ENCODE assay signal across 9 cellular contexts in genomic region chr12:124545508-124546418, GRCh38. TPM values are rescaled to one million over a fixed set of nuclear protein-coding genes. Genes with fewer than 3 reads are reported as not detected.
A peak's percentile ranks its signal among the peaks of the same experiment; 100 is the strongest.
DNase-seq lines count a peak whose midpoint lies in the region; ATAC-seq and TF ChIP-seq lines count a peak whose summit lies in the region.
"Had no signal": no experiment of that assay in that cellular context is flagged by ENCODE, and none has a peak within 500 bp of the region (broad histone marks: within the 10 kb centered on the region; RNA-seq: fewer than 3 reads in every experiment).

No MANE protein-coding gene starts in this region.

- H3K9me3 ChIP-seq in endodermal cell (ENCODE audit: control insufficient read depth, low read length): no peaks in the 10 kb centered on the region
- H3K9me3 ChIP-seq in BE2C: no peaks in the 10 kb centered on the region

- WGBS in endodermal cell (ENCODE audit: insufficient coverage in 1 of 2, insufficient read length in 1 of 2), 2 experiments: 93 to 94% methylated on average over 14 to 26 of the region's 26 CpGs

- H3K4me1 Mint-ChIP-seq in endodermal cell (peaks cover 20% of the 10 kb centered on the region), mesothelial cell of epicardium (peaks cover 53% of the 10 kb centered on the region)

- peaks cover 6% of the 10 kb centered on the region for H3K4me1 ChIP-seq in endodermal cell (ENCODE audit: control insufficient read depth, insufficient read depth, low read length)
- H3K4me1 ChIP-seq in BE2C: peaks cover 52% of the 10 kb centered on the region

- ATAC-seq in GM18909 (IDR thresholded peaks at IDR 0.05; ENCODE audit: poor library complexity, unreplicated experiment) (peak; percentile 84), HG02870 (IDR thresholded peaks at IDR 0.05; ENCODE audit: unreplicated experiment) (peak; percentile 87)

- H3K4me3 Mint-ChIP-seq in endodermal cell (no peak overlapping the region), mesothelial cell of epicardium (no peak overlapping the region)
- H3K4me3 Mint-ChIP-seq: neural crest cell had no signal

- TF ChIP-seq CTCF in endodermal cell (conservative IDR thresholded peaks at IDR 0.05) (no peak), BE2C (IDR thresholded peaks at IDR 0.05; ENCODE audit: low read depth, low read length) (no peak), mesothelial cell of epicardium (IDR thresholded peaks at IDR 0.05; ENCODE audit: unreplicated experiment) (no peak)

- DNase-seq in RPMI8226: peak; percentile 25
- DNase-seq in endodermal cell: no peak
- peak; percentile 12 to 20 for DNase-seq in stimulated activated CD8-positive, alpha-beta memory T cell treated with anti-CD3 and anti-CD28 coated beads, Interleukin-7, amount 100 ng/mL, for 4 hours (ENCODE audit: low read depth in 2 of 2)
- no peak for DNase-seq in DMS79 treated with DMSO at 0.1 percent for 48 hours (lab: John Stamatoyannopoulos, UW)
- DNase-seq in BE2C: no peak
- DNase-seq in mesothelial cell of epicardium (ENCODE audit: low spot score in 2 of 2, unreplicated experiment in 2 of 2): no peak

- H3K27ac ChIP-seq in endodermal cell (ENCODE audit: low read depth, low read length): no peak overlapping the region

- H3K27ac Mint-ChIP-seq in endodermal cell (peak overlapping the region; percentile 58), mesothelial cell of epicardium (no peak overlapping the region)

- H3K9ac ChIP-seq in endodermal cell (ENCODE audit: extremely low read depth, low read length, poor library complexity, severe bottlenecking): no peak overlapping the region

- peaks cover 11% of the 10 kb centered on the region for H3K36me3 Mint-ChIP-seq in endodermal cell (ENCODE audit: low read depth)
- H3K36me3 Mint-ChIP-seq in mesothelial cell of epicardium: no peaks in the 10 kb centered on the region

- H3K27me3 ChIP-seq in endodermal cell (ENCODE audit: control insufficient read depth, insufficient read depth, low read length, poor library complexity, severe bottlenecking): no peaks in the 10 kb centered on the region
- H3K27me3 ChIP-seq in BE2C: no peaks in the 10 kb centered on the region

- no peaks in the 10 kb centered on the region for H3K27me3 Mint-ChIP-seq in endodermal cell (ENCODE audit: insufficient read depth)
- no peaks in the 10 kb centered on the region for H3K27me3 Mint-ChIP-seq in mesothelial cell of epicardium (ENCODE audit: low read depth)

- H3K36me3 ChIP-seq in endodermal cell (ENCODE audit: control insufficient read depth, insufficient read depth, low read length) (no peaks in the 10 kb centered on the region), BE2C (no peaks in the 10 kb centered on the region)

- H3K4me3 ChIP-seq in endodermal cell (ENCODE audit: low read length) (no peak overlapping the region), BE2C (ENCODE audit: low read depth, low read length) (no peak overlapping the region)

- H3K9me3 Mint-ChIP-seq in endodermal cell: no peaks in the 10 kb centered on the region
- H3K9me3 Mint-ChIP-seq in mesothelial cell of epicardium: no peaks in the 10 kb centered on the region
- H3K9me3 Mint-ChIP-seq: neural crest cell had no signal

RNA-seq across cellular contexts. Expression of gene NCOR2, which starts 21.6 kb away (rescaled TPM):
- total RNA-seq in endodermal cell (100 to 1,000 TPM; 185 to 207 TPM), mesothelial cell of epicardium (316 to 336 TPM (median 331 TPM) in 3 replicates)
- 112 TPM for polyA plus RNA-seq in endodermal cell (2013, experiment 1 of 2)
- polyA plus RNA-seq in endodermal cell (2013, experiment 2 of 2): 110 TPM
- polyA plus RNA-seq in BE2C (2012; ENCODE audit: insufficient read depth, insufficient read length, low read depth): 138 TPM

Comparison
In these comparisons a context has a peak if more than half of its experiments do, and no peak if none do; other contexts are left out.
1. DNase-seq: peak in RPMI8226 (single experiment) and stimulated activated CD8-positive, alpha-beta memory T cell treated with anti-CD3 and anti-CD28 coated beads, Interleukin-7, amount 100 ng/mL, for 4 hours (2 of 2); none in endodermal cell (single experiment), DMS79 treated with DMSO at 0.1 percent for 48 hours (single experiment), BE2C (single experiment) and mesothelial cell of epicardium (0 of 2).